In genomic region chr17:32828822-32829221, GRCh38 we compare ENCODE assay signal across 10 cellular contexts. TPM values are rescaled to one million over a fixed set of nuclear protein-coding genes. Genes with fewer than 3 reads are reported as not detected.
DNase-seq lines count a peak whose midpoint lies in the region; ATAC-seq and TF ChIP-seq lines count a peak whose summit lies in the region.
"Had no signal": no experiment of that assay in that cellular context is flagged by ENCODE, and none has a peak within 500 bp of the region (broad histone marks: within the 10 kb centered on the region; RNA-seq: fewer than 3 reads in every experiment).

No MANE protein-coding gene starts in this region.

- DNase-seq in epithelial cell of esophagus (ENCODE audit: low read depth), result no peak
- no peak for DNase-seq in stomach
- DNase-seq in NCI-H2107 treated with DMSO at 0.1 percent for 48 hours (lab: John Stamatoyannopoulos, UW; ENCODE audit: unreplicated experiment), result no peak
- no peak for DNase-seq in NCI-H1694 (lab: John Stamatoyannopoulos, UW)
- DNase-seq in GDM1 (lab: John Stamatoyannopoulos, UW), result no peak
- no peak for DNase-seq in NCI-H345 treated with DMSO at 0.1 percent for 48 hours (lab: John Stamatoyannopoulos, UW; ENCODE audit: unreplicated experiment)
- DNase-seq: mesendoderm, T-helper 9 cell had no signal

- ATAC-seq in GM19438 (IDR thresholded peaks at IDR 0.05; ENCODE audit: low read depth, unreplicated experiment) (peak; percentile 20), HG03108 (IDR thresholded peaks at IDR 0.05; ENCODE audit: unreplicated experiment) (peak; percentile 10)

- peak overlapping the region; percentile 21 for H3K4me3 ChIP-seq in epithelial cell of esophagus (ENCODE audit: low read length)
- peak overlapping the region in 2 of 4 donors; percentile 37 to 38 for H3K4me3 ChIP-seq in stomach

- peak overlapping the region in 3 of 5 donors; percentile 54 to 80 (median 72) for H3K27ac ChIP-seq in stomach

- intact Hi-C loops in stomach (cut with DNase I; ENCODE audit: low total_unique reads), result no loop called here

- H3K4me1 ChIP-seq in stomach, result peaks cover 11 to 36% (median 25%) of the 10 kb centered on the region in 4 donors

- TF ChIP-seq CTCF in epithelial cell of esophagus (IDR thresholded peaks at IDR 0.05; ENCODE audit: insufficient read depth, low read depth, low read length, missing control alignments), result no peak
- TF ChIP-seq CTCF in stomach (IDR thresholded peaks at IDR 0.05), result no peak

- no peaks in the 10 kb centered on the region for H3K27me3 ChIP-seq in stomach

- 45 to 66% (median 56%) methylated on average over 2 of the region's 2 CpGs for WGBS in stomach, 5 donors

- H3K36me3 ChIP-seq in stomach, result no peaks in the 10 kb centered on the region

- H3K9me3 ChIP-seq in stomach, result no peaks in the 10 kb centered on the region

- TF ChIP-seq POLR2A in stomach (IDR thresholded peaks at IDR 0.05), result no peak

- TF ChIP-seq EP300 in stomach (IDR thresholded peaks at IDR 0.05), result no peak

RNA-seq across cellular contexts. Expression of gene MYO1D, which starts 48.1 kb away (rescaled TPM):
- total RNA-seq in stomach, result 100 to 1,000 TPM in 3 of 5 donors, 10 to 100 TPM in 2; 69.3 to 727 (median 106) TPM
- 10 to 100 TPM; 11.6 to 14.5 (median 13.5) TPM for polyA plus RNA-seq in stomach
